In the genomic region with DNA sequence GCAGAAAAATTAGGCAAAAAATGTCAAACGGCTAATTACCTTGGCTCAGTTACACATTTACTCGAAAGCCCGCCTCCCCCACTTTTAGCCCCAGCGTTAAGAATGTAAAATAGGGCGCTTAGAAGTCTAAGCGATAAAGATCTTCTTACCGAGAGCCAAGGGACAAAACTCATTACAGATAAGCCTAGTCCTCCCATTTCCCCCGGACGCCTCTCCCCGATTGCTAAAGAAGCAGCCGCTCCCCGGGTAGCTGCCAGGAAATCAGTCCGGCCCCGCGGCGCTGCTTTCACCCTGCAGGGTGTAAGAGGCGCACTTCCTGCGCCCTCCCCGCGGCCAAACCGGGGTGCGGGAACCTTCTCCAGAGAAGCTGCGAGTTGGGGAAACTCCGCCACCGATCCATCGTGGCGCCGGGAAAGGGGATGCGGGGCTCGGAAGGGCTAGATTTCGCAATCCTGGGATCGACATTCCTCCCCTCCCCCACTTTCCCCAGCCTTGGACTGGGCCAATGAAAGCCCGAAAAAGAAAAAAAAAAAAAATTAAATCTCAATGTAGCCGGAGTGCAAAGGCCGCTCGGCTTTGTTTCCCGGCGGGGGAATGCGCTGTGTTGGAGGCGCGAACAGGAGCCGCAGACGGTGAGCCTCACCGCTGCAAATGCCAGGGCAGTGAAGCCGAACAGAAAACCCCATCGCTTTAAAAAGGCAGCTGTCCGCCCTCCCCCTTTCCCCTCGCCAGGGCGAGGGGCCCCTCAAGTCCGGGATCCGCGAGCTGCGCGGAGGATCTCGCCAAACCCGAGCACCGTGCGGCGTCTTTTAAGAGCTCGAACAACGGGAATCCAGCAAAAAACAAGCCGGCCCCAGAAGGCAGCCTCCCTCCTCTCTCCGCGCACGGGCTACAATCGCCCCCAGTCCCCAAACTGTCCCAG, we compare ENCODE assay signal across 1 cellular context.
TF ChIP-seq lines count a peak whose summit lies in the region.

No MANE protein-coding gene starts in this region.

TF ChIP-seq in HepG2, 621 proteins besides CTCF, POLR2A, EP300 and RAD21 (continued from another document and continues in another):
- TF ChIP-seq, protein P1, sequence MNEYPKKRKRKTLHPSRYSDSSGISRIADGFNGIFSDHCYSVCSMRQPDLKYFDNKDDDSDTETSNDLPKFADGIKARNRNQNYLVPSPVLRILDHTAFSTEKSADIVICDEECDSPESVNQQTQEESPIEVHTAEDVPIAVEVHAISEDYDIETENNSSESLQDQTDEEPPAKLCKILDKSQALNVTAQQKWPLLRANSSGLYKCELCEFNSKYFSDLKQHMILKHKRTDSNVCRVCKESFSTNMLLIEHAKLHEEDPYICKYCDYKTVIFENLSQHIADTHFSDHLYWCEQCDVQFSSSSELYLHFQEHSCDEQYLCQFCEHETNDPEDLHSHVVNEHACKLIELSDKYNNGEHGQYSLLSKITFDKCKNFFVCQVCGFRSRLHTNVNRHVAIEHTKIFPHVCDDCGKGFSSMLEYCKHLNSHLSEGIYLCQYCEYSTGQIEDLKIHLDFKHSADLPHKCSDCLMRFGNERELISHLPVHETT (CRISPR knock-in tag; conservative IDR thresholded peaks at IDR 0.05): peak; percentile 64; the same call in 1 of the 2 replicates
- TF ChIP-seq, protein P2, sequence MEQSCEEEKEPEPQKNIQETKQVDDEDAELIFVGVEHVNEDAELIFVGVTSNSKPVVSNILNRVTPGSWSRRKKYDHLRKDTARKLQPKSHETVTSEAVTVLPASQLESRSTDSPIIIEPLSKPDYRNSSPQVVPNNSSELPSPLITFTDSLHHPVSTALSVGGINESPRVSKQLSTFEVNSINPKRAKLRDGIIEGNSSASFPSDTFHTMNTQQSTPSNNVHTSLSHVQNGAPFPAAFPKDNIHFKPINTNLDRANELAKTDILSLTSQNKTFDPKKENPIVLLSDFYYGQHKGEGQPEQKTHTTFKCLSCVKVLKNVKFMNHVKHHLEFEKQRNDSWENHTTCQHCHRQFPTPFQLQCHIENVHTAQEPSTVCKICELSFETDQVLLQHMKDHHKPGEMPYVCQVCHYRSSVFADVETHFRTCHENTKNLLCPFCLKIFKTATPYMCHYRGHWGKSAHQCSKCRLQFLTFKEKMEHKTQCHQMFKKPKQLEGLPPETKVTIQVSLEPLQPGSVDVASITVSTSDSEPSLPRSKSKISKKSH (CRISPR knock-in tag; IDR thresholded peaks at IDR 0.05; ENCODE audit: borderline replicate concordance): no peak; the same call in 1 of the 2 replicates
- peak; percentile 20; the same call in 1 of the 2 replicates for TF ChIP-seq ZMYM3 (CRISPR knock-in tag; IDR thresholded peaks at IDR 0.05)
- TF ChIP-seq MED13 (CRISPR knock-in tag; IDR thresholded peaks at IDR 0.05): peak; percentile 38; the same call in 1 of the 2 replicates
- no peak for TF ChIP-seq IRX3 (CRISPR knock-in tag; IDR thresholded peaks at IDR 0.05; ENCODE audit: borderline replicate concordance, low read depth)
- no peak for TF ChIP-seq CHCHD3 (CRISPR knock-in tag; IDR thresholded peaks at IDR 0.05)
- TF ChIP-seq ZNF546 (CRISPR knock-in tag; conservative IDR thresholded peaks at IDR 0.05): 0 out of 2 replicates have a peak, but pooled peaks have one; percentile 19
- TF ChIP-seq SIN3A (IDR thresholded peaks at IDR 0.05; ENCODE audit: borderline replicate concordance, low read depth, low read length): no peak; the same call in 1 of the 2 replicates
- TF ChIP-seq ZNF484 (CRISPR knock-in tag; IDR thresholded peaks at IDR 0.05; ENCODE audit: borderline replicate concordance, low read depth): no peak; the same call in 1 of the 2 replicates
- TF ChIP-seq MAF1 (CRISPR knock-in tag; IDR thresholded peaks at IDR 0.05; ENCODE audit: borderline replicate concordance): 0 out of 2 replicates have a peak, but pooled peaks have one; percentile 31
- TF ChIP-seq RBM39 (IDR thresholded peaks at IDR 0.05; ENCODE audit: low read depth, low read length, poor library complexity, severe bottlenecking): peak; percentile 74
- TF ChIP-seq, protein P3, sequence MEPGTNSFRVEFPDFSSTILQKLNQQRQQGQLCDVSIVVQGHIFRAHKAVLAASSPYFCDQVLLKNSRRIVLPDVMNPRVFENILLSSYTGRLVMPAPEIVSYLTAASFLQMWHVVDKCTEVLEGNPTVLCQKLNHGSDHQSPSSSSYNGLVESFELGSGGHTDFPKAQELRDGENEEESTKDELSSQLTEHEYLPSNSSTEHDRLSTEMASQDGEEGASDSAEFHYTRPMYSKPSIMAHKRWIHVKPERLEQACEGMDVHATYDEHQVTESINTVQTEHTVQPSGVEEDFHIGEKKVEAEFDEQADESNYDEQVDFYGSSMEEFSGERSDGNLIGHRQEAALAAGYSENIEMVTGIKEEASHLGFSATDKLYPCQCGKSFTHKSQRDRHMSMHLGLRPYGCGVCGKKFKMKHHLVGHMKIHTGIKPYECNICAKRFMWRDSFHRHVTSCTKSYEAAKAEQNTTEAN (CRISPR knock-in tag; conservative IDR thresholded peaks at IDR 0.05): no peak; the same call in 1 of the 2 replicates
- peak; percentile 87 for TF ChIP-seq ZNF605 (CRISPR knock-in tag; IDR thresholded peaks at IDR 0.05)
- no peak for TF ChIP-seq ZNF678 (CRISPR knock-in tag; IDR thresholded peaks at IDR 0.05)
- TF ChIP-seq HNRNPH1 (optimal IDR thresholded peaks at IDR 0.05; ENCODE audit: low read depth, low read length): no peak
- no peak for TF ChIP-seq ZNF460 (CRISPR knock-in tag; IDR thresholded peaks at IDR 0.05; ENCODE audit: borderline replicate concordance)
- TF ChIP-seq, protein P4, sequence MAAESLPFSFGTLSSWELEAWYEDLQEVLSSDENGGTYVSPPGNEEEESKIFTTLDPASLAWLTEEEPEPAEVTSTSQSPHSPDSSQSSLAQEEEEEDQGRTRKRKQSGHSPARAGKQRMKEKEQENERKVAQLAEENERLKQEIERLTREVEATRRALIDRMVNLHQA (CRISPR knock-in tag; IDR thresholded peaks at IDR 0.05): no peak
- no peak for TF ChIP-seq ATF7 (IDR thresholded peaks at IDR 0.05)
- TF ChIP-seq ATF7 (CRISPR knock-in tag; IDR thresholded peaks at IDR 0.05): no peak
- TF ChIP-seq HES4 (CRISPR knock-in tag; IDR thresholded peaks at IDR 0.05; ENCODE audit: borderline replicate concordance): no peak
- TF ChIP-seq, protein P5, sequence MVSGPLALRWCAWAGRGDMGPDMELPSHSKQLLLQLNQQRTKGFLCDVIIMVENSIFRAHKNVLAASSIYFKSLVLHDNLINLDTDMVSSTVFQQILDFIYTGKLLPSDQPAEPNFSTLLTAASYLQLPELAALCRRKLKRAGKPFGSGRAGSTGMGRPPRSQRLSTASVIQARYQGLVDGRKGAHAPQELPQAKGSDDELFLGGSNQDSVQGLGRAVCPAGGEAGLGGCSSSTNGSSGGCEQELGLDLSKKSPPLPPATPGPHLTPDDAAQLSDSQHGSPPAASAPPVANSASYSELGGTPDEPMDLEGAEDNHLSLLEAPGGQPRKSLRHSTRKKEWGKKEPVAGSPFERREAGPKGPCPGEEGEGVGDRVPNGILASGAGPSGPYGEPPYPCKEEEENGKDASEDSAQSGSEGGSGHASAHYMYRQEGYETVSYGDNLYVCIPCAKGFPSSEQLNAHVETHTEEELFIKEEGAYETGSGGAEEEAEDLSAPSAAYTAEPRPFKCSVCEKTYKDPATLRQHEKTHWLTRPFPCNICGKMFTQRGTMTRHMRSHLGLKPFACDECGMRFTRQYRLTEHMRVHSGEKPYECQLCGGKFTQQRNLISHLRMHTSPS (CRISPR knock-in tag; IDR thresholded peaks at IDR 0.05; ENCODE audit: low read depth): no peak
- no peak for TF ChIP-seq SNRNP70 (IDR thresholded peaks at IDR 0.05; ENCODE audit: low read depth, low read length)
- TF ChIP-seq ZNF34 (CRISPR knock-in tag; IDR thresholded peaks at IDR 0.05; ENCODE audit: borderline replicate concordance): 0 out of 2 replicates have a peak, but pooled peaks have one; percentile 26
- TF ChIP-seq, protein P6, sequence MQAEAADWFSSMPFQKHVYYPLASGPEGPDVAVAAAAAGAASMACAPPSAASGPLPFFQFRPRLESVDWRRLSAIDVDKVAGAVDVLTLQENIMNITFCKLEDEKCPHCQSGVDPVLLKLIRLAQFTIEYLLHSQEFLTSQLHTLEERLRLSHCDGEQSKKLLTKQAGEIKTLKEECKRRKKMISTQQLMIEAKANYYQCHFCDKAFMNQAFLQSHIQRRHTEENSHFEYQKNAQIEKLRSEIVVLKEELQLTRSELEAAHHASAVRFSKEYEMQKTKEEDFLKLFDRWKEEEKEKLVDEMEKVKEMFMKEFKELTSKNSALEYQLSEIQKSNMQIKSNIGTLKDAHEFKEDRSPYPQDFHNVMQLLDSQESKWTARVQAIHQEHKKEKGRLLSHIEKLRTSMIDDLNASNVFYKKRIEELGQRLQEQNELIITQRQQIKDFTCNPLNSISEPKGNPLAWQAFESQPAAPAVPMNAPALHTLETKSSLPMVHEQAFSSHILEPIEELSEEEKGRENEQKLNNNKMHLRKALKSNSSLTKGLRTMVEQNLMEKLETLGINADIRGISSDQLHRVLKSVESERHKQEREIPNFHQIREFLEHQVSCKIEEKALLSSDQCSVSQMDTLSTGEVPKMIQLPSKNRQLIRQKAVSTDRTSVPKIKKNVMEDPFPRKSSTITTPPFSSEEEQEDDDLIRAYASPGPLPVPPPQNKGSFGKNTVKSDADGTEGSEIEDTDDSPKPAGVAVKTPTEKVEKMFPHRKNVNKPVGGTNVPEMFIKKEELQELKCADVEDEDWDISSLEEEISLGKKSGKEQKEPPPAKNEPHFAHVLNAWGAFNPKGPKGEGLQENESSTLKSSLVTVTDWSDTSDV (CRISPR knock-in tag; IDR thresholded peaks at IDR 0.05): no peak
- no peak for TF ChIP-seq JUNB (CRISPR knock-in tag; IDR thresholded peaks at IDR 0.05; ENCODE audit: borderline replicate concordance)
- peak; percentile 54 for TF ChIP-seq YEATS4 (CRISPR knock-in tag; IDR thresholded peaks at IDR 0.05; ENCODE audit: borderline replicate concordance)
- TF ChIP-seq ESRRA (CRISPR knock-in tag; IDR thresholded peaks at IDR 0.05; ENCODE audit: low read depth): no peak
- no peak; the same call in 1 of the 2 replicates for TF ChIP-seq KAT8 (CRISPR knock-in tag; IDR thresholded peaks at IDR 0.05)
- TF ChIP-seq SMAD9 (CRISPR knock-in tag; IDR thresholded peaks at IDR 0.05): no peak
- TF ChIP-seq, protein P7, sequence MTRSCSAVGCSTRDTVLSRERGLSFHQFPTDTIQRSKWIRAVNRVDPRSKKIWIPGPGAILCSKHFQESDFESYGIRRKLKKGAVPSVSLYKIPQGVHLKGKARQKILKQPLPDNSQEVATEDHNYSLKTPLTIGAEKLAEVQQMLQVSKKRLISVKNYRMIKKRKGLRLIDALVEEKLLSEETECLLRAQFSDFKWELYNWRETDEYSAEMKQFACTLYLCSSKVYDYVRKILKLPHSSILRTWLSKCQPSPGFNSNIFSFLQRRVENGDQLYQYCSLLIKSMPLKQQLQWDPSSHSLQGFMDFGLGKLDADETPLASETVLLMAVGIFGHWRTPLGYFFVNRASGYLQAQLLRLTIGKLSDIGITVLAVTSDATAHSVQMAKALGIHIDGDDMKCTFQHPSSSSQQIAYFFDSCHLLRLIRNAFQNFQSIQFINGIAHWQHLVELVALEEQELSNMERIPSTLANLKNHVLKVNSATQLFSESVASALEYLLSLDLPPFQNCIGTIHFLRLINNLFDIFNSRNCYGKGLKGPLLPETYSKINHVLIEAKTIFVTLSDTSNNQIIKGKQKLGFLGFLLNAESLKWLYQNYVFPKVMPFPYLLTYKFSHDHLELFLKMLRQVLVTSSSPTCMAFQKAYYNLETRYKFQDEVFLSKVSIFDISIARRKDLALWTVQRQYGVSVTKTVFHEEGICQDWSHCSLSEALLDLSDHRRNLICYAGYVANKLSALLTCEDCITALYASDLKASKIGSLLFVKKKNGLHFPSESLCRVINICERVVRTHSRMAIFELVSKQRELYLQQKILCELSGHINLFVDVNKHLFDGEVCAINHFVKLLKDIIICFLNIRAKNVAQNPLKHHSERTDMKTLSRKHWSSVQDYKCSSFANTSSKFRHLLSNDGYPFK (CRISPR knock-in tag; IDR thresholded peaks at IDR 0.05; ENCODE audit: borderline replicate concordance): peak; percentile 56; the same call in 1 of the 2 replicates
- TF ChIP-seq MTF2 (CRISPR knock-in tag; IDR thresholded peaks at IDR 0.05; ENCODE audit: borderline replicate concordance): no peak
- TF ChIP-seq ZNF83 (CRISPR knock-in tag; IDR thresholded peaks at IDR 0.05; ENCODE audit: borderline replicate concordance): no peak
- TF ChIP-seq CBFB (CRISPR knock-in tag; IDR thresholded peaks at IDR 0.05): no peak
- TF ChIP-seq CBX5 (CRISPR knock-in tag; IDR thresholded peaks at IDR 0.05; ENCODE audit: borderline replicate concordance): 0 out of 2 replicates have a peak, but pooled peaks have one; percentile 24
- TF ChIP-seq ZNF790 (CRISPR knock-in tag; IDR thresholded peaks at IDR 0.05; ENCODE audit: borderline replicate concordance): no peak
- TF ChIP-seq NR2F2 (IDR thresholded peaks at IDR 0.05; ENCODE audit: borderline replicate concordance, low read depth): 0 out of 2 replicates have a peak, but pooled peaks have one; percentile 11
- TF ChIP-seq NONO (IDR thresholded peaks at IDR 0.05): no peak
- TF ChIP-seq NONO (CRISPR knock-in tag; conservative IDR thresholded peaks at IDR 0.05): peak; percentile 88
- no peak for TF ChIP-seq ZNF326 (CRISPR knock-in tag; IDR thresholded peaks at IDR 0.05; ENCODE audit: borderline replicate concordance)
- no peak; the same call in 1 of the 2 replicates for TF ChIP-seq KDM4B (CRISPR knock-in tag; IDR thresholded peaks at IDR 0.05)
- TF ChIP-seq RNF2 (conservative IDR thresholded peaks at IDR 0.05; ENCODE audit: low read depth): no peak
- TF ChIP-seq, protein P8, sequence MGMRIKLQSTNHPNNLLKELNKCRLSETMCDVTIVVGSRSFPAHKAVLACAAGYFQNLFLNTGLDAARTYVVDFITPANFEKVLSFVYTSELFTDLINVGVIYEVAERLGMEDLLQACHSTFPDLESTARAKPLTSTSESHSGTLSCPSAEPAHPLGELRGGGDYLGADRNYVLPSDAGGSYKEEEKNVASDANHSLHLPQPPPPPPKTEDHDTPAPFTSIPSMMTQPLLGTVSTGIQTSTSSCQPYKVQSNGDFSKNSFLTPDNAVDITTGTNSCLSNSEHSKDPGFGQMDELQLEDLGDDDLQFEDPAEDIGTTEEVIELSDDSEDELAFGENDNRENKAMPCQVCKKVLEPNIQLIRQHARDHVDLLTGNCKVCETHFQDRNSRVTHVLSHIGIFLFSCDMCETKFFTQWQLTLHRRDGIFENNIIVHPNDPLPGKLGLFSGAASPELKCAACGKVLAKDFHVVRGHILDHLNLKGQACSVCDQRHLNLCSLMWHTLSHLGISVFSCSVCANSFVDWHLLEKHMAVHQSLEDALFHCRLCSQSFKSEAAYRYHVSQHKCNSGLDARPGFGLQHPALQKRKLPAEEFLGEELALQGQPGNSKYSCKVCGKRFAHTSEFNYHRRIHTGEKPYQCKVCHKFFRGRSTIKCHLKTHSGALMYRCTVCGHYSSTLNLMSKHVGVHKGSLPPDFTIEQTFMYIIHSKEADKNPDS (CRISPR knock-in tag; IDR thresholded peaks at IDR 0.05): no peak
- TF ChIP-seq ZNF446 (CRISPR knock-in tag; IDR thresholded peaks at IDR 0.05): no peak
